ENCODE assay signal across 16 cellular contexts in the genomic region with DNA sequence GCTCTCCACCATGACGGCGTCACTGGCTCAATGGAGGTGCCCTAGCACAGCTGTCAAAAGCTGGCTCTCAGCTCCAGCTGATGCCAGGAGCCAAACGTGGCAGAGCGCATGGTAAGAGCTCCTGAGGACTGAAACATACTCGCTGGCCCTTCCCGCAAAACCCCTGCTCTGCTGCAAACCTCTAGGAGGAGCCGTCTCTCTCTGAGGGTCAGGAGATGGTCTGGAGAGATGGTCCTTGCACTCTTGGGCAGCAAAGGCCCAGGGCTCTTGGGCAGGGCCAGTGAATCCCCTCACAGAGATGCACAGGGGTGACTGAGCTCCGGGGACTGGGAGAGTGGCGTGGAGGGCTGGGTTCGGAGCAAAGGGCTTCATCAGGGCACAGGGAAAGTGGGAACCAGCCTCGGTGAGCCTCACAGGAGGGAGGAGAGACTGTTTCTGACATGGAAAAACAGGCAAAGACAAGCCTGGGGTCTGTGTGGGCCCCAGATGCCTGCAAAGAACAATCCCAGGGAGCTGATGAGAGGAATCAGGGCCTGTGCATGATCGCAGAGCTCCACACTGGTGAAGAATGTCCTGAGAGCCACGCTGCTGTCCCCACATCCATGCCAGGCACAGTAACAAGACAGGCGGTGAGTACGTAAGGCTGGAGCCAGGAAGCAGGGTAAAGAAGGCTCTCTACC. TPM values are rescaled to one million over a fixed set of nuclear protein-coding genes. Genes with fewer than 3 reads are reported as not detected.
DNase-seq lines count a peak whose midpoint lies in the region; ATAC-seq and TF ChIP-seq lines count a peak whose summit lies in the region.
"Had no signal": no experiment of that assay in that cellular context is flagged by ENCODE, and none has a peak within 500 bp of the region (broad histone marks: within the 10 kb centered on the region; RNA-seq: fewer than 3 reads in every experiment).

No MANE protein-coding gene starts in this region.

- intact Hi-C loops in Panc1 (cut with micrococcal nuclease; ENCODE audit: unreplicated experiment), result no loop called here

- peak; percentile 6 for DNase-seq in activated T-cell treated with anti-CD3 and anti-CD28 coated beads, Interleukin-2, amount 50 U/mL, for 1 hour
- DNase-seq in activated T-cell treated with anti-CD3 and anti-CD28 coated beads for 4 hours (no peak), Panc1 (ENCODE audit: low read depth, low spot score) (no peak), fibroblast of lung (ENCODE audit: low read depth in 2 of 2) (no peak), COLO668 (lab: John Stamatoyannopoulos, UW; ENCODE audit: unreplicated experiment) (no peak)
- peak; percentile 18 for DNase-seq in stimulated activated CD8-positive, alpha-beta memory T cell treated with anti-CD3 and anti-CD28 coated beads, Interleukin-4, amount 100 ng/mL, for 48 hours
- DNase-seq: activated CD4-positive, alpha-beta T cell treated with anti-CD3 and anti-CD28 coated beads, Interleukin-2, amount 10 ng/mL, durations not matched to agents 7 days and 5 days; activated naive CD4-positive, alpha-beta T cell; esophagus squamous epithelium; naive B cell; NCI-H1694 treated with DMSO at 0.1 percent for 48 hours; sigmoid colon had no signal

- H3K4me1 ChIP-seq in Panc1 (ENCODE audit: control insufficient read depth, insufficient read depth, low read length), result no peaks in the 10 kb centered on the region
- no peaks in the 10 kb centered on the region for H3K4me1 ChIP-seq in fibroblast of lung (ENCODE audit: control insufficient read depth, extremely low read depth, insufficient read depth, low read length)

- H2AFZ ChIP-seq in fibroblast of lung (ENCODE audit: low read length), result no peak overlapping the region

- in situ Hi-C loops in Panc1 (cut with HindIII; ENCODE audit: low pct_unique_long_range_greater_than_20kb, low sequenced_read_pairs), result no loop called here

- CTCF ChIA-PET in Panc1 (lab: Charles Lee), result no interaction called here

- POLR2A ChIA-PET in Panc1 (lab: Charles Lee), result no interaction called here

- TF ChIP-seq CTCF in Panc1 (IDR thresholded peaks at IDR 0.05), result no peak
- peak; percentile 7 to 29 for TF ChIP-seq CTCF in fibroblast of lung (conservative IDR thresholded peaks at IDR 0.05 in 1 of 2, IDR thresholded peaks at IDR 0.05 in 1 of 2; ENCODE audit: low read depth in 1 of 2, low read length in 2 of 2)

- H3K4me2 ChIP-seq in fibroblast of lung (ENCODE audit: extremely low read depth, insufficient read depth, low read length), result no peak overlapping the region

- peak; percentile 19; the same call in 1 of the 2 replicates for ATAC-seq in Panc1
- ATAC-seq in GM21390 (IDR thresholded peaks at IDR 0.05; ENCODE audit: unreplicated experiment), result no peak
- no peak for ATAC-seq in GM18498 (IDR thresholded peaks at IDR 0.05; ENCODE audit: unreplicated experiment)

- H3K36me3 ChIP-seq in Panc1 (ENCODE audit: control insufficient read depth, insufficient read depth, low read length) (no peaks in the 10 kb centered on the region), fibroblast of lung (ENCODE audit: control insufficient read depth, insufficient read depth, low read length) (no peaks in the 10 kb centered on the region)
- H3K36me3 ChIP-seq: esophagus squamous epithelium, sigmoid colon had no signal

- H3K4me3 ChIP-seq in Panc1 (ENCODE audit: low read depth in 2 of 2, low read length in 2 of 2) (no peak overlapping the region), fibroblast of lung (replicated peaks in 1 of 4; ENCODE audit: control extremely low read depth in 1 of 4, insufficient read depth in 1 of 4, low read depth in 3 of 4, low read length in 4 of 4) (no peak overlapping the region)
- H3K4me3 ChIP-seq: esophagus squamous epithelium, sigmoid colon, tibial nerve had no signal

- no peaks in the 10 kb centered on the region for H4K20me1 ChIP-seq in fibroblast of lung (ENCODE audit: control insufficient read depth, extremely low read depth, insufficient read depth, low read length)

- BruUV-seq in Panc1 (replicated peaks; lab: Mats Ljungman, UMichigan), result no TSS peak

- H3K27ac ChIP-seq in Panc1 (ENCODE audit: low read length), result no peak overlapping the region
- H3K27ac ChIP-seq in fibroblast of lung (ENCODE audit: insufficient read depth, low read length), result no peak overlapping the region
- H3K27ac ChIP-seq: esophagus squamous epithelium, sigmoid colon, tibial nerve had no signal

- no peaks in the 10 kb centered on the region for H3K79me2 ChIP-seq in fibroblast of lung (ENCODE audit: control insufficient read depth, insufficient read depth, low read length)

- H3K9me3 ChIP-seq in Panc1 (ENCODE audit: control insufficient read depth, insufficient read depth, low read depth, low read length), result no peaks in the 10 kb centered on the region
- H3K9me3 ChIP-seq in fibroblast of lung (ENCODE audit: control insufficient read depth, insufficient read depth, low read depth, low read length), result no peaks in the 10 kb centered on the region
- H3K9me3 ChIP-seq: esophagus squamous epithelium, sigmoid colon, tibial nerve had no signal

- H3K27me3 ChIP-seq in Panc1 (ENCODE audit: control insufficient read depth, insufficient read depth, low read length) (no peaks in the 10 kb centered on the region), fibroblast of lung (ENCODE audit: control insufficient read depth, insufficient read depth, low read length) (no peaks in the 10 kb centered on the region)
- H3K27me3 ChIP-seq: tibial nerve had no signal

- H3K9ac ChIP-seq in fibroblast of lung (ENCODE audit: insufficient read depth, low read length), result no peak overlapping the region

RNA-seq across cellular contexts. Expression of a gene that starts 17.2 kb away (rescaled TPM):
- total RNA-seq in Panc1 (2021; ENCODE audit: unreplicated experiment) (6.8 TPM), fibroblast of lung (0.77 and 0.83 TPM in 2 replicates)
- 9.5 TPM for polyA plus RNA-seq in Panc1 (2012; ENCODE audit: insufficient read length)
- 0.08 and 0.14 TPM in 2 replicates for polyA plus RNA-seq in fibroblast of lung
- polyA plus RNA-seq in fibroblast of lung (2012), result 0.28 and 0.59 TPM in 2 replicates
- polyA minus RNA-seq in fibroblast of lung (ENCODE audit: low replicate concordance), result not detected in 2 replicates
- polyA plus RNA-seq: IgD-negative memory B cell had no signal

Comparison
In these comparisons a context has a peak if more than half of its experiments do, and no peak if none do; other contexts are left out.
1. DNase-seq: peak in activated T-cell treated with anti-CD3 and anti-CD28 coated beads, Interleukin-2, amount 50 U/mL, for 1 hour (single experiment) and stimulated activated CD8-positive, alpha-beta memory T cell treated with anti-CD3 and anti-CD28 coated beads, Interleukin-4, amount 100 ng/mL, for 48 hours (single experiment); none in activated T-cell treated with anti-CD3 and anti-CD28 coated beads for 4 hours (single experiment), Panc1 (single experiment), fibroblast of lung (0 of 2) and COLO668 (single experiment).